In genomic region chr2:9336209-9336533, GRCh38 we compare ENCODE assay signal across 1 cellular context.
TF ChIP-seq lines count a peak whose summit lies in the region.

No MANE protein-coding gene starts in this region.

TF ChIP-seq in endothelial cell of umbilical vein, 7 proteins besides CTCF, POLR2A, EP300 and RAD21 (continued from another document):
- TF ChIP-seq EZH2 (IDR thresholded peaks at IDR 0.05; ENCODE audit: borderline replicate concordance, low read depth, low read length, severe bottlenecking), result no peak
- TF ChIP-seq GATA2 (IDR thresholded peaks at IDR 0.05; ENCODE audit: insufficient read depth, insufficient read length, low read depth, low read length), result no peak
